7 cellular contexts compared by ENCODE assay signal in genomic region chr14:68137704-68138619, GRCh38.
A peak's percentile ranks its signal among the peaks of the same experiment; 100 is the strongest.
DNase-seq lines count a peak whose midpoint lies in the region; ATAC-seq and TF ChIP-seq lines count a peak whose summit lies in the region.

No MANE protein-coding gene starts in this region.

- ATAC-seq in HG03432 (IDR thresholded peaks at IDR 0.05; ENCODE audit: unreplicated experiment) (no peak), HG03097 (IDR thresholded peaks at IDR 0.05; ENCODE audit: low FRiP score, unreplicated experiment) (no peak)

- H3K4me3 ChIP-seq in suprapubic skin: no peak overlapping the region

- DNase-seq in GM04503 (ENCODE audit: low read depth): peak; percentile 94
- peak; percentile 30 for DNase-seq in NCI-H1694 (lab: John Stamatoyannopoulos, UW)
- peak; percentile 51 to 98 for DNase-seq in T47D (ENCODE audit: low read depth in 1 of 2, low spot score in 1 of 2)
- peak; percentile 99 for DNase-seq in islet precursor cell
- peak in 1 of 2 donors; percentile 69 for DNase-seq in suprapubic skin (ENCODE audit: low spot score in 2 of 2)

- WGBS in suprapubic skin: 29% methylated on average over 3 of the region's 3 CpGs

- TF ChIP-seq EP300 in suprapubic skin (IDR thresholded peaks at IDR 0.05): no peak

- H3K9me3 ChIP-seq in suprapubic skin: no peaks in the 10 kb centered on the region

- H3K4me1 ChIP-seq in suprapubic skin: peaks cover 74% of the 10 kb centered on the region

- no peak for TF ChIP-seq POLR2A in suprapubic skin (IDR thresholded peaks at IDR 0.05)

- no peak for TF ChIP-seq CTCF in suprapubic skin (IDR thresholded peaks at IDR 0.05)

- H3K27ac ChIP-seq in suprapubic skin: peak overlapping the region; percentile 91

- no peaks in the 10 kb centered on the region for H3K36me3 ChIP-seq in suprapubic skin

- H3K27me3 ChIP-seq in suprapubic skin: no peaks in the 10 kb centered on the region

- in situ Hi-C loops in T47D (cut with HindIII; ENCODE audit: low pct_unique_long_range_greater_than_20kb, low sequenced_read_pairs): no loop called here
